11 cellular contexts compared by ENCODE assay signal in the genomic region with DNA sequence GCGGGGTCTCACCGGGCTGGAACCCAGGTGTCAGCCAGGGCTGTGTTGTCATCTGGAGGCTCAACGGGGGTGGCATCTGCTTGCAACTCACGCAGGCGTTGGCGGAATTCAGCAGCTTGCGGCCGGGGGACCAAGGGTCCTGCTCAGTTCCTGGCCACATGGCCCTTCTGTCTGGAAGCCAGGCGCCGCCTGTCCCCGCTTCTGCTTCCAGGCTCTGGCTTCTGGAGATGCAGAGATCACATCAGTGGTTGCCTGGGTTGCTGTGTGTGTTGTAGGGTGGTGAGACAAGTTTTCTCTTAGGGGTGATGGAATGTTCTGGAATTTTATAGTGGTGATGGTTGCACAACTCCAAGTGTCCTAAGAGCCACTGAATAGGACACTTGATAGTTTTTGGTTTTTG. TPM values are rescaled to one million over a fixed set of nuclear protein-coding genes. Genes with fewer than 3 reads are reported as not detected.
DNase-seq lines count a peak whose midpoint lies in the region; FAIRE-seq and TF ChIP-seq lines count a peak whose summit lies in the region.
"Had no signal": no experiment of that assay in that cellular context is flagged by ENCODE, and none has a peak within 500 bp of the region (broad histone marks: within the 10 kb centered on the region; RNA-seq: fewer than 3 reads in every experiment).

No MANE protein-coding gene starts in this region.

- FAIRE-seq in urothelium cell line (lab: Jason Lieb, UNC): no peak
- FAIRE-seq: islet of Langerhans had no signal

- H3K9me3 ChIP-seq in Caco-2 (no peaks in the 10 kb centered on the region), osteoblast (ENCODE audit: low read depth, low read length) (no peaks in the 10 kb centered on the region)

- no peak overlapping the region for H2AFZ ChIP-seq in osteoblast (ENCODE audit: low read length)

- no TSS peak for BruUV-seq in Caco-2 (replicated peaks; lab: Mats Ljungman, UMichigan)

- H3K36me3 ChIP-seq in Caco-2 (ENCODE audit: control insufficient read depth, insufficient read depth, low read length): 0 out of 2 replicates have a peak, but pooled peaks cover 3% of the 10 kb centered on the region
- H3K36me3 ChIP-seq in osteoblast (ENCODE audit: insufficient read depth, low read length): peaks cover 13% of the 10 kb centered on the region

- no peak for TF ChIP-seq CTCF in Caco-2 (IDR thresholded peaks at IDR 0.05; ENCODE audit: insufficient read depth in 1 of 2, low read depth in 1 of 2, low read length in 1 of 2, severe bottlenecking in 1 of 2, unreplicated experiment in 1 of 2)
- TF ChIP-seq CTCF in endothelial cell (IDR thresholded peaks at IDR 0.05; ENCODE audit: unreplicated experiment): no peak
- TF ChIP-seq CTCF in osteoblast (IDR thresholded peaks at IDR 0.05; ENCODE audit: extremely low read depth, low read depth, low read length): no peak

- peak overlapping the region; percentile 32 for H3K27ac Mint-ChIP-seq in Caco-2 (ENCODE audit: unreplicated experiment)
- peak overlapping the region; percentile 34 for H3K27ac Mint-ChIP-seq in endothelial cell (ENCODE audit: unreplicated experiment)

- peaks cover 94% of the 10 kb centered on the region for H3K79me2 ChIP-seq in osteoblast (ENCODE audit: insufficient read depth, low read length)

- intact Hi-C loops in Caco-2 (cut with micrococcal nuclease; ENCODE audit: unreplicated experiment): no loop called here

- CTCF ChIA-PET in Caco-2 (lab: Charles Lee): interaction anchor here (0.6 kb wide), 1 partner anchor 11 kb away, joined by 4 read pairs; no protein-coding TSS in a partner anchor

- H3K4me1 Mint-ChIP-seq in Caco-2 (ENCODE audit: low read depth, unreplicated experiment) (no peaks in the 10 kb centered on the region), endothelial cell (ENCODE audit: unreplicated experiment) (peaks cover 9% of the 10 kb centered on the region)

- H3K27me3 ChIP-seq in Caco-2 (replicated peaks; ENCODE audit: control insufficient read depth, insufficient read depth, low read length): no peaks in the 10 kb centered on the region
- H3K27me3 ChIP-seq in osteoblast (ENCODE audit: insufficient read depth, low read length): no peaks in the 10 kb centered on the region

- no peak overlapping the region for H3K4me2 ChIP-seq in osteoblast (ENCODE audit: insufficient read depth, low read length)

- H3K27me3 Mint-ChIP-seq in Caco-2 (ENCODE audit: insufficient read depth, unreplicated experiment): no peaks in the 10 kb centered on the region
- peaks cover 3% of the 10 kb centered on the region for H3K27me3 Mint-ChIP-seq in endothelial cell (ENCODE audit: unreplicated experiment)

- H3K4me3 ChIP-seq in Caco-2 (ENCODE audit: low read depth, low read length) (no peak overlapping the region), osteoblast (ENCODE audit: insufficient read depth, low read length) (no peak overlapping the region)

- H3K4me3 Mint-ChIP-seq in Caco-2 (ENCODE audit: unreplicated experiment): no peak overlapping the region
- H3K4me3 Mint-ChIP-seq in endothelial cell (ENCODE audit: unreplicated experiment): peak overlapping the region; percentile 58

- H3K9me3 Mint-ChIP-seq in Caco-2 (ENCODE audit: unreplicated experiment): no peaks in the 10 kb centered on the region
- H3K9me3 Mint-ChIP-seq in endothelial cell (ENCODE audit: unreplicated experiment): no peaks in the 10 kb centered on the region

- peaks cover 16% of the 10 kb centered on the region for H3K4me1 ChIP-seq in Caco-2
- H3K4me1 ChIP-seq in osteoblast (ENCODE audit: insufficient read depth, low read length): peaks cover 13% of the 10 kb centered on the region

- H4K20me1 ChIP-seq in osteoblast (ENCODE audit: insufficient read depth, low read length): peaks cover 42% of the 10 kb centered on the region

- no peak overlapping the region for H3K27ac ChIP-seq in osteoblast (ENCODE audit: low read depth, low read length)

- no peak for DNase-seq in Caco-2
- DNase-seq in SK-N-DZ (ENCODE audit: low spot score): peak; percentile 77
- DNase-seq in endothelial cell (ENCODE audit: low spot score): no peak
- peak; percentile 77 for DNase-seq in osteoblast (ENCODE audit: insufficient read length, low spot score, missing footprints)
- DNase-seq in urothelium cell line (ENCODE audit: low spot score): no peak
- no peak for DNase-seq in inferior parietal cortex (ENCODE audit: extremely low spot score)
- DNase-seq in CD1c-positive myeloid dendritic cell (ENCODE audit: extremely low spot score): no peak
- DNase-seq: Kasumi-1; PC-3; stimulated activated CD4-positive, alpha-beta T cell treated with anti-CD3 and anti-CD28 coated beads, Interleukin-12 subunit alpha, Interleukin-12 subunit beta, amount 100 ng/mL, for 4 hours had no signal

- POLR2A ChIA-PET in Caco-2 (lab: Charles Lee): no interaction called here

- H3K36me3 Mint-ChIP-seq in Caco-2 (ENCODE audit: insufficient read depth, unreplicated experiment) (peaks cover 45% of the 10 kb centered on the region), endothelial cell (ENCODE audit: low read depth, unreplicated experiment) (peaks cover 4% of the 10 kb centered on the region)

RNA-seq across cellular contexts. Expression of a gene that starts 5.0 kb away (rescaled TPM):
- total RNA-seq in Caco-2 (2022) (12.6 and 14.0 TPM in 2 replicates), endothelial cell (ENCODE audit: unreplicated experiment) (10.5 TPM), osteoblast (3.3 and 3.8 TPM in 2 replicates)
- polyA plus RNA-seq in SK-N-DZ (2014; cell fraction: cytosol; rRNA removed): 6.3 and 9.5 TPM in 2 replicates
- 6.1 and 7.3 TPM in 2 replicates for polyA plus RNA-seq in SK-N-DZ (2014; cell fraction: nucleus; rRNA removed)

RNA-seq across cellular contexts. Expression of a gene that starts 5.0 kb away (rescaled TPM):
- total RNA-seq in Caco-2 (2022): 78.3 and 84.1 TPM in 2 replicates
- polyA plus RNA-seq in SK-N-DZ (2014; cell fraction: cytosol; rRNA removed): 48.3 and 92.0 TPM in 2 replicates
- polyA plus RNA-seq in SK-N-DZ (2014; cell fraction: nucleus; rRNA removed): 30.7 and 30.8 TPM in 2 replicates
- 71.8 TPM for total RNA-seq in endothelial cell (ENCODE audit: unreplicated experiment)
- 55.7 and 70.6 TPM in 2 replicates for total RNA-seq in osteoblast

RNA-seq across cellular contexts. Expression of a gene that starts 24.9 kb away (rescaled TPM):
- total RNA-seq in Caco-2 (2022): 47.7 and 51.8 TPM in 2 replicates
- 73.8 and 89.9 TPM in 2 replicates for polyA plus RNA-seq in SK-N-DZ (2014; cell fraction: cytosol; rRNA removed)
- 197 and 240 TPM in 2 replicates for polyA plus RNA-seq in SK-N-DZ (2014; cell fraction: nucleus; rRNA removed)
- total RNA-seq in endothelial cell (ENCODE audit: unreplicated experiment): 283 TPM
- 49.5 and 52.5 TPM in 2 replicates for total RNA-seq in osteoblast

RNA-seq across cellular contexts. Expression of a gene that starts 30.8 kb away (rescaled TPM):
- 44.4 and 49.6 TPM in 2 replicates for total RNA-seq in Caco-2 (2022)
- polyA plus RNA-seq in SK-N-DZ (2014; cell fraction: cytosol; rRNA removed): 89.9 and 99.4 TPM in 2 replicates
- polyA plus RNA-seq in SK-N-DZ (2014; cell fraction: nucleus; rRNA removed): 481 and 510 TPM in 2 replicates
- total RNA-seq in endothelial cell (ENCODE audit: unreplicated experiment): 110 TPM
- total RNA-seq in osteoblast: 68.8 and 70.1 TPM in 2 replicates

RNA-seq across cellular contexts. Expression of a gene that starts 46.8 kb away (rescaled TPM):
- total RNA-seq in Caco-2 (2022) (26.5 and 26.8 TPM in 2 replicates), endothelial cell (ENCODE audit: unreplicated experiment) (19.9 TPM), osteoblast (6.9 and 11.5 TPM in 2 replicates)
- polyA plus RNA-seq in SK-N-DZ (2014; cell fraction: cytosol; rRNA removed): 12.8 and 16.7 TPM in 2 replicates
- 11.0 and 15.3 TPM in 2 replicates for polyA plus RNA-seq in SK-N-DZ (2014; cell fraction: nucleus; rRNA removed)

Comparison
In these comparisons a context has a peak if more than half of its experiments do, and no peak if none do; other contexts are left out.
1. DNase-seq: peak in SK-N-DZ (single experiment) and osteoblast (single experiment); none in Caco-2 (0 of 2), endothelial cell (single experiment), urothelium cell line (single experiment), inferior parietal cortex (single experiment) and CD1c-positive myeloid dendritic cell (single experiment).